ENCODE assay signal across 19 cellular contexts in genomic region chr1:96715482-96715881, GRCh38. TPM values are rescaled to one million over a fixed set of nuclear protein-coding genes. Genes with fewer than 3 reads are reported as not detected.
DNase-seq lines count a peak whose midpoint lies in the region.
"Had no signal": no experiment of that assay in that cellular context is flagged by ENCODE, and none has a peak within 500 bp of the region (broad histone marks: within the 10 kb centered on the region; RNA-seq: fewer than 3 reads in every experiment).

No MANE protein-coding gene starts in this region.

- H3K79me2 ChIP-seq in mesendoderm (ENCODE audit: control insufficient read depth, insufficient read depth, low read length): no peaks in the 10 kb centered on the region

- H4K5ac ChIP-seq in mesendoderm (ENCODE audit: low read length): no peak overlapping the region

- H3K9ac ChIP-seq in NT2/D1 (ENCODE audit: insufficient read length, low read depth) (no peak overlapping the region), mesendoderm (ENCODE audit: low read length) (no peak overlapping the region)

- H3K4ac ChIP-seq in mesendoderm (ENCODE audit: low read depth, low read length): no peak overlapping the region

- no peak overlapping the region for H2BK120ac ChIP-seq in mesendoderm (ENCODE audit: low read depth, low read length)

- H2AK5ac ChIP-seq in mesendoderm (ENCODE audit: low read length): no peak overlapping the region

- H3K4me3 ChIP-seq in H7 (ENCODE audit: insufficient read depth, low read depth, low read length) (no peak overlapping the region), NT2/D1 (ENCODE audit: insufficient read length, low read depth) (no peak overlapping the region), mesendoderm (ENCODE audit: low read length) (no peak overlapping the region)
- H3K4me3 ChIP-seq: MG63 had no signal

- H3K36me3 ChIP-seq in H7 (replicated peaks; ENCODE audit: control insufficient read depth, insufficient read depth, low read length) (no peaks in the 10 kb centered on the region), NT2/D1 (ENCODE audit: insufficient read depth, insufficient read length, low read length) (no peaks in the 10 kb centered on the region), mesendoderm (ENCODE audit: control insufficient read depth, insufficient read depth, low read length) (no peaks in the 10 kb centered on the region)
- H3K36me3 ChIP-seq: MG63 had no signal

- no peak overlapping the region for H3K18ac ChIP-seq in mesendoderm (ENCODE audit: low read length)

- no peak overlapping the region for H4K8ac ChIP-seq in mesendoderm (ENCODE audit: low read depth, low read length)

- H3K27ac ChIP-seq in mesendoderm (ENCODE audit: low read depth, low read length): no peak overlapping the region

- no peak overlapping the region for H3K4me2 ChIP-seq in mesendoderm (ENCODE audit: low read length)

- H2BK5ac ChIP-seq in mesendoderm (ENCODE audit: low read length): no peak overlapping the region

- H3K27me3 ChIP-seq in H7 (ENCODE audit: control insufficient read depth, insufficient read depth, low read length) (no peaks in the 10 kb centered on the region), NT2/D1 (ENCODE audit: insufficient read depth, insufficient read length) (peaks cover 2% of the 10 kb centered on the region), mesendoderm (ENCODE audit: insufficient read depth, low read length, poor library complexity) (no peaks in the 10 kb centered on the region)
- H3K27me3 ChIP-seq: MG63 had no signal

- no peaks in the 10 kb centered on the region for H3K4me1 ChIP-seq in NT2/D1 (ENCODE audit: insufficient read depth, insufficient read length)
- H3K4me1 ChIP-seq in mesendoderm (ENCODE audit: control insufficient read depth, low read depth, low read length): no peaks in the 10 kb centered on the region

- no CpG with 5 or more reads among the region's 1 CpG for WGBS in mesendoderm (ENCODE audit: extremely low coverage, insufficient coverage, low lambda C conversion rate)

- H3K79me1 ChIP-seq in mesendoderm (ENCODE audit: low read length): no peaks in the 10 kb centered on the region

- no peak overlapping the region for H2BK15ac ChIP-seq in mesendoderm (replicated peaks; ENCODE audit: low read depth)

- DNase-seq in H7: peak; percentile 44
- peak; percentile 84 for DNase-seq in NT2/D1 (ENCODE audit: low read depth, low spot score)
- peak; percentile 92 for DNase-seq in iPS DF 19.7 (ENCODE audit: low read depth, low spot score)
- peak; percentile 77 for DNase-seq in mesendoderm
- DNase-seq in DMS79 treated with DMSO at 0.1 percent for 48 hours (lab: John Stamatoyannopoulos, UW): no peak
- DNase-seq in stimulated activated CD4-positive, alpha-beta T cell treated with anti-CD3 and anti-CD28 coated beads, Interleukin-1b, Interleukin-23, amount 100 ng/mL, for 48 hours: no peak
- no peak for DNase-seq in NCI-H524 treated with DMSO at 0.1 percent for 48 hours (lab: John Stamatoyannopoulos, UW)
- DNase-seq: Calu3, DND-41, IMR-90, KG1, MG63, NCI-H1105 treated with DMSO at 0.1 percent for 48 hours, NCI-H1694, NCI-H2029 treated with DMSO at 0.1 percent for 48 hours, NCI-H2227 treated with DMSO at 0.1 percent for 48 hours, NCI-H69, SHP77 treated with DMSO at 0.1 percent for 48 hours, SW 1271 had no signal

- peaks cover 6% of the 10 kb centered on the region; the same call in 1 of the 2 replicates for H3K9me3 ChIP-seq in NT2/D1 (ENCODE audit: insufficient read depth, low read length)
- H3K9me3 ChIP-seq: MG63 had no signal

- no peak overlapping the region for H3K23ac ChIP-seq in mesendoderm (ENCODE audit: low read length)

- H3K56ac ChIP-seq in mesendoderm (ENCODE audit: low read length): no peak overlapping the region

RNA-seq across cellular contexts. Expression of gene PTBP2, which starts 6.1 kb away (rescaled TPM):
- total RNA-seq in H7 (2014; rRNA removed; shearing (Covaris generic)): 88.5 and 123 TPM in 2 replicates
- polyA plus RNA-seq in mesendoderm (2013, experiment 1 of 2): 57.4 TPM
- 56.0 TPM for polyA plus RNA-seq in mesendoderm (2013, experiment 2 of 2)

Comparison
In these comparisons a context has a peak if more than half of its experiments do, and no peak if none do; other contexts are left out.
1. DNase-seq: peak in H7 (single experiment), NT2/D1 (single experiment), iPS DF 19.7 (single experiment) and mesendoderm (single experiment); none in DMS79 treated with DMSO at 0.1 percent for 48 hours (single experiment), stimulated activated CD4-positive, alpha-beta T cell treated with anti-CD3 and anti-CD28 coated beads, Interleukin-1b, Interleukin-23, amount 100 ng/mL, for 48 hours (single experiment) and NCI-H524 treated with DMSO at 0.1 percent for 48 hours (single experiment).